Comparison of ENCODE assay signal across 8 cellular contexts in genomic region chr18:52288403-52289004, GRCh38. TPM values are rescaled to one million over a fixed set of nuclear protein-coding genes. Genes with fewer than 3 reads are reported as not detected.
DNase-seq lines count a peak whose midpoint lies in the region; ATAC-seq and TF ChIP-seq lines count a peak whose summit lies in the region.

No MANE protein-coding gene starts in this region.

- H3K27ac ChIP-seq in AG04450 (ENCODE audit: low read depth, low read length), result no peak overlapping the region

- H3K27me3 ChIP-seq in AG04450 (ENCODE audit: control insufficient read depth, insufficient read depth, low read length), result no peaks in the 10 kb centered on the region

- H3K36me3 Mint-ChIP-seq in WTC11 (no peaks in the 10 kb centered on the region), nephron progenitor cell (ENCODE audit: low read depth) (no peaks in the 10 kb centered on the region)

- no peak overlapping the region for H3K4me3 Mint-ChIP-seq in WTC11
- no peak overlapping the region for H3K4me3 Mint-ChIP-seq in nephron progenitor cell

- DNase-seq in AG04450 (ENCODE audit: low read depth, low spot score) (no peak), GM13977 (ENCODE audit: low spot score) (peak; percentile 10), HPDE6-E6E7 (ENCODE audit: extremely low spot score) (peak; percentile 47), WTC11 (ENCODE audit: low spot score) (peak; percentile 75), nephron progenitor cell (peak; percentile 62), amygdala (lab: John Stamatoyannopoulos, UW) (no peak)
- DNase-seq in activated CD8-positive, alpha-beta memory T cell treated with anti-CD3 and anti-CD28 coated beads for 24 hours, result no peak

- H3K27me3 Mint-ChIP-seq in WTC11 (ENCODE audit: low read depth) (no peaks in the 10 kb centered on the region), nephron progenitor cell (ENCODE audit: low read depth, poor library complexity) (peaks cover 7% of the 10 kb centered on the region)

- no peak overlapping the region for H3K27ac Mint-ChIP-seq in WTC11
- H3K27ac Mint-ChIP-seq in nephron progenitor cell, result no peak overlapping the region

- POLR2A ChIA-PET in AG04450 (lab: Yijun Ruan, JAX), result no interaction called here
- POLR2A ChIA-PET in WTC11 (lab: Charles Lee), result no interaction called here

- in situ Hi-C loops in GM13977 (cut with MboI; ENCODE audit: low pct_unique_long_range_greater_than_20kb, low sequenced_read_pairs, unreplicated experiment), result loop anchor here (10.0 to 25.0 kb wide), 2 partner anchors 624 to 1176 kb away; no protein-coding TSS in a partner anchor

- H3K4me1 Mint-ChIP-seq in WTC11 (peaks cover 43% of the 10 kb centered on the region), nephron progenitor cell (peaks cover 4% of the 10 kb centered on the region)

- CTCF ChIA-PET in AG04450 (lab: Charles Lee) (no interaction called here), WTC11 (lab: Charles Lee) (interaction anchor here (0.6 to 1.8 kb wide), 16 partner anchors 9 to 620 kb away, joined by 3 to 19 read pairs (median 3); no protein-coding TSS in a partner anchor)

- peak; percentile 45 for TF ChIP-seq CTCF in AG04450 (IDR thresholded peaks at IDR 0.05; ENCODE audit: low read depth, low read length)
- peak; percentile 91 for TF ChIP-seq CTCF in GM13977 (IDR thresholded peaks at IDR 0.05; ENCODE audit: extremely low read depth, insufficient read depth, missing control alignments)
- TF ChIP-seq CTCF in WTC11 (IDR thresholded peaks at IDR 0.05), result peak; percentile 88
- peak; percentile 91 for TF ChIP-seq CTCF in nephron progenitor cell (IDR thresholded peaks at IDR 0.05)

- H3K4me3 ChIP-seq in AG04450 (ENCODE audit: low read depth, low read length), result no peak overlapping the region

- H3K9me3 Mint-ChIP-seq in WTC11 (peaks cover 3% of the 10 kb centered on the region; the same call in 1 of the 2 replicates), nephron progenitor cell (no peaks in the 10 kb centered on the region)

- no peaks in the 10 kb centered on the region for H3K9me3 ChIP-seq in AG04450 (ENCODE audit: control insufficient read depth, insufficient read depth, low read length)

- peak; percentile 93 for ATAC-seq in WTC11
- no peak for ATAC-seq in HG03520 (IDR thresholded peaks at IDR 0.05; ENCODE audit: unreplicated experiment)

TF ChIP-seq in WTC11, 78 proteins besides CTCF, POLR2A, EP300 and RAD21 (continues in another document):
- TF ChIP-seq HMGXB4 (CRISPR knock-in tag; IDR thresholded peaks at IDR 0.05) (no peak), PRDM15 (CRISPR knock-in tag; IDR thresholded peaks at IDR 0.05) (no peak), ZNF219 (CRISPR knock-in tag; IDR thresholded peaks at IDR 0.05; ENCODE audit: borderline replicate concordance) (no peak), ZNF512 (CRISPR knock-in tag; IDR thresholded peaks at IDR 0.05; ENCODE audit: borderline replicate concordance) (no peak), ZNF396 (CRISPR knock-in tag; IDR thresholded peaks at IDR 0.05; ENCODE audit: borderline replicate concordance) (no peak), ESRRA (CRISPR knock-in tag; IDR thresholded peaks at IDR 0.05; ENCODE audit: borderline replicate concordance) (no peak), E2F4 (CRISPR knock-in tag; IDR thresholded peaks at IDR 0.05; ENCODE audit: borderline replicate concordance, low read depth) (no peak), AFF4 (CRISPR knock-in tag; IDR thresholded peaks at IDR 0.05; ENCODE audit: borderline replicate concordance) (no peak)

RNA-seq across cellular contexts. Expression of gene DCC, which starts 51.5 kb away (rescaled TPM):
- 0.46 and 0.67 TPM in 2 replicates for polyA plus RNA-seq in AG04450 (2011; rRNA removed)
- polyA minus RNA-seq in AG04450 (2011; rRNA and poly(A)+ RNA removed), result 1.1 and 1.8 TPM in 2 replicates
- total RNA-seq in WTC11 (2021), result 0.18 to 0.72 TPM (median 0.66 TPM) in 3 replicates

Comparison
In these comparisons a context has a peak if more than half of its experiments do, and no peak if none do; other contexts are left out.
1. DNase-seq: peak in GM13977 (single experiment), HPDE6-E6E7 (single experiment), WTC11 (single experiment) and nephron progenitor cell (single experiment); none in AG04450 (single experiment), amygdala (0 of 56) and activated CD8-positive, alpha-beta memory T cell treated with anti-CD3 and anti-CD28 coated beads for 24 hours (single experiment).
2. Peak in every context shown above with its lines, with median percentiles within 50 percentile points of each other: CTCF ChIP-seq.